11 cellular contexts compared by ENCODE assay signal in genomic region chr18:2997429-2997828, GRCh38. TPM values are rescaled to one million over a fixed set of nuclear protein-coding genes. Genes with fewer than 3 reads are reported as not detected.
DNase-seq lines count a peak whose midpoint lies in the region; ATAC-seq and TF ChIP-seq lines count a peak whose summit lies in the region.
"Had no signal": no experiment of that assay in that cellular context is flagged by ENCODE, and none has a peak within 500 bp of the region (broad histone marks: within the 10 kb centered on the region; RNA-seq: fewer than 3 reads in every experiment).

No MANE protein-coding gene starts in this region.

- no peak for DNase-seq in CD8-positive, alpha-beta T cell
- DNase-seq in T-helper 17 cell, result no peak
- DNase-seq in effector memory CD8-positive, alpha-beta T cell, result no peak
- DNase-seq in G401 (ENCODE audit: low spot score), result no peak
- no peak for DNase-seq in NCI-H524 (lab: John Stamatoyannopoulos, UW)
- no peak for DNase-seq in GDM1 (lab: John Stamatoyannopoulos, UW)
- no peak for DNase-seq in DMS79 (lab: John Stamatoyannopoulos, UW)
- DNase-seq: MV-4-11; NCI-H748 treated with DMSO at 0.1 percent for 48 hours; stimulated activated CD4-positive, alpha-beta T cell treated with anti-CD3 and anti-CD28 coated beads, Interleukin-4, amount 100 ng/mL, for 24 hours had no signal

- H3K9me3 ChIP-seq in CD8-positive, alpha-beta T cell (ENCODE audit: low read length), result no peaks in the 10 kb centered on the region
- no peaks in the 10 kb centered on the region for H3K9me3 ChIP-seq in T-helper 17 cell (ENCODE audit: control insufficient read depth, low read length, poor library complexity, severe bottlenecking)
- no peaks in the 10 kb centered on the region for H3K9me3 ChIP-seq in skeletal muscle satellite cell (replicated peaks; ENCODE audit: low read length)

- intact Hi-C loops in CD8-positive, alpha-beta T cell (cut with DNase I, micrococcal nuclease), result loop anchor here in 1 of 2 experiments (5.0 to 10.0 kb wide), 2 partner anchors 250 to 667 kb away; partner anchors contain the start of gene MYL12A

- no peak for TF ChIP-seq CTCF in CD8-positive, alpha-beta T cell (IDR thresholded peaks at IDR 0.05)

- no peak overlapping the region for H3K4me3 ChIP-seq in CD8-positive, alpha-beta T cell (ENCODE audit: low read depth, low read length)
- no peak overlapping the region for H3K4me3 ChIP-seq in skeletal muscle satellite cell (ENCODE audit: low read length)

- H3K27ac ChIP-seq in CD8-positive, alpha-beta T cell (ENCODE audit: low read depth, low read length), result no peak overlapping the region

- in situ Hi-C loops in G401 (cut with HindIII; ENCODE audit: low sequenced_read_pairs), result no loop called here

- peak overlapping the region; percentile 15 for H3K4me2 ChIP-seq in skeletal muscle satellite cell (ENCODE audit: low read length)

- peaks cover 12% of the 10 kb centered on the region for H3K36me3 Mint-ChIP-seq in CD8-positive, alpha-beta T cell
- H3K36me3 Mint-ChIP-seq in T-helper 17 cell (ENCODE audit: low read depth), result peaks cover 7% of the 10 kb centered on the region
- peaks cover 21% of the 10 kb centered on the region for H3K36me3 Mint-ChIP-seq in effector memory CD8-positive, alpha-beta T cell (ENCODE audit: insufficient read depth)

- no peaks in the 10 kb centered on the region for H3K9me3 Mint-ChIP-seq in CD8-positive, alpha-beta T cell
- no peaks in the 10 kb centered on the region for H3K9me3 Mint-ChIP-seq in effector memory CD8-positive, alpha-beta T cell

- POLR2A ChIA-PET in CD8-positive, alpha-beta T cell (lab: Charles Lee), result interaction anchor here (1.1 to 1.6 kb wide), 3 partner anchors 15 to 62 kb away, joined by 3 to 6 read pairs (median 4); partner anchors contain the start of gene LPIN2

- H3K9ac ChIP-seq in skeletal muscle satellite cell (ENCODE audit: low read depth, low read length), result no peak overlapping the region

- no peaks in the 10 kb centered on the region for H3K27me3 Mint-ChIP-seq in CD8-positive, alpha-beta T cell (ENCODE audit: low read depth)
- H3K27me3 Mint-ChIP-seq in T-helper 17 cell, result no peaks in the 10 kb centered on the region
- H3K27me3 Mint-ChIP-seq in effector memory CD8-positive, alpha-beta T cell, result no peaks in the 10 kb centered on the region

- CTCF ChIA-PET in CD8-positive, alpha-beta T cell (lab: Charles Lee), result interaction anchor here (0.9 to 11.9 kb wide), 12 partner anchors 10 to 154 kb away, joined by 3 to 155 read pairs (median 4); no protein-coding TSS in a partner anchor

- no peaks in the 10 kb centered on the region for H3K27me3 ChIP-seq in CD8-positive, alpha-beta T cell (ENCODE audit: insufficient read depth, low read length)
- no peaks in the 10 kb centered on the region for H3K27me3 ChIP-seq in skeletal muscle satellite cell (ENCODE audit: control insufficient read depth, insufficient read depth, low read length)

- H3K27ac Mint-ChIP-seq in CD8-positive, alpha-beta T cell, result peak overlapping the region; percentile 91
- peak overlapping the region; percentile 96 for H3K27ac Mint-ChIP-seq in T-helper 17 cell
- H3K27ac Mint-ChIP-seq in effector memory CD8-positive, alpha-beta T cell, result peak overlapping the region; percentile 85 to 92

- no peak for ATAC-seq in CD8-positive, alpha-beta T cell
- no peak for ATAC-seq in T-helper 17 cell
- no peak for ATAC-seq in effector memory CD8-positive, alpha-beta T cell (replicated peaks)

- H3K4me1 ChIP-seq in CD8-positive, alpha-beta T cell (ENCODE audit: insufficient read depth, low read length), result peaks cover 44% of the 10 kb centered on the region
- H3K4me1 ChIP-seq in skeletal muscle satellite cell (ENCODE audit: control insufficient read depth, insufficient read depth, low read length), result peaks cover 21% of the 10 kb centered on the region

- peak overlapping the region; percentile 29 for H3K4me3 Mint-ChIP-seq in CD8-positive, alpha-beta T cell
- peak overlapping the region; percentile 61 for H3K4me3 Mint-ChIP-seq in T-helper 17 cell
- no peak overlapping the region for H3K4me3 Mint-ChIP-seq in effector memory CD8-positive, alpha-beta T cell

- peaks cover 62% of the 10 kb centered on the region for H3K4me1 Mint-ChIP-seq in CD8-positive, alpha-beta T cell (ENCODE audit: low read depth)
- H3K4me1 Mint-ChIP-seq in T-helper 17 cell, result peaks cover 57% of the 10 kb centered on the region
- peaks cover 28 to 59% of the 10 kb centered on the region in 2 donors for H3K4me1 Mint-ChIP-seq in effector memory CD8-positive, alpha-beta T cell (ENCODE audit: low read depth in 2 of 2)

- H3K36me3 ChIP-seq in CD8-positive, alpha-beta T cell (ENCODE audit: insufficient read depth, low read length), result no peaks in the 10 kb centered on the region
- H3K36me3 ChIP-seq in skeletal muscle satellite cell (ENCODE audit: insufficient read depth, low read length), result peaks cover 8% of the 10 kb centered on the region

RNA-seq across cellular contexts. Expression of gene LPIN2, which starts 15.5 kb away (rescaled TPM):
- total RNA-seq in CD8-positive, alpha-beta T cell, result 10 to 100 TPM; 50.3 to 50.9 TPM
- total RNA-seq in T-helper 17 cell, result 10 to 100 TPM; 75.8 to 84.8 TPM
- 15.0 and 19.9 TPM in 2 replicates for total RNA-seq in skeletal muscle satellite cell (2012; rRNA removed)
- 23.2 and 33.5 TPM in 2 replicates for total RNA-seq in G401 (2014; rRNA removed; shearing (Covaris generic))

Comparison
In these comparisons a context has a peak if more than half of its experiments do, and no peak if none do; other contexts are left out.
1. H3K4me3 Mint-ChIP-seq: peak in CD8-positive, alpha-beta T cell (single experiment) and T-helper 17 cell (single experiment); none in effector memory CD8-positive, alpha-beta T cell (0 of 2).
2. Peak in every context shown above with its lines, with median percentiles within 50 percentile points of each other: H3K27ac Mint-ChIP-seq.